ENCODE assay signal across 28 cellular contexts in genomic region chr3:945738-946137, GRCh38.
"Had no signal": no experiment of that assay in that cellular context is flagged by ENCODE, and none has a peak within 500 bp of the region (broad histone marks: within the 10 kb centered on the region; RNA-seq: fewer than 3 reads in every experiment).

No MANE protein-coding gene starts in this region.

- H3K4me1 Mint-ChIP-seq: nephron progenitor cell; neural progenitor cell; stimulated activated effector memory CD8-positive, alpha-beta T cell treated with anti-CD3 and anti-CD28 coated beads, Interleukin-12 subunit alpha, Interleukin-12 subunit beta, amount 100 ng/mL, for 72 hours; stimulated activated naive B cell treated with anti-CD40 and anti-IgM and Interleukin-4, amounts not matched to agents 10 μg/mL and 1 μg/mL and 100 μg/mL, for 72 hours had no signal

- H3K27me3 Mint-ChIP-seq: natural killer cell treated with Interleukin-12 subunit alpha and Interleukin-12 subunit beta and Interleukin-15 and Interleukin-18, amount 100 ng/mL, for 72 hours; progenitor cell of endocrine pancreas; stimulated activated naive B cell treated with anti-CD40 and anti-IgM and Interleukin-4, amounts not matched to agents 10 μg/mL and 1 μg/mL and 100 μg/mL, for 72 hours; stimulated activated naive CD8-positive, alpha-beta T cell treated with anti-CD3 and anti-CD28 coated beads, Interleukin-15, Interleukin-2, amounts not matched to agents 100 ng/mL and 50 ng/mL, for 24 hours had no signal

- H3K36me3 Mint-ChIP-seq: natural killer cell treated with Interleukin-12 subunit alpha and Interleukin-12 subunit beta and Interleukin-15 and Interleukin-18, amount 100 ng/mL, for 72 hours; neural progenitor cell; stimulated activated effector memory CD8-positive, alpha-beta T cell treated with anti-CD3 and anti-CD28 coated beads, Interleukin-12 subunit alpha, Interleukin-12 subunit beta, amount 100 ng/mL, for 72 hours; stimulated activated naive B cell treated with anti-CD40 and anti-IgM and Interleukin-4, amounts not matched to agents 10 μg/mL and 1 μg/mL and 100 μg/mL, for 72 hours had no signal

- H3K27ac ChIP-seq: neural progenitor cell, ovary, parathyroid adenoma, psoas muscle, right lobe of liver, sigmoid colon, stomach, thoracic aorta, thyroid gland, tibial nerve, upper lobe of left lung, vagina had no signal

- H3K4me3 ChIP-seq: neural progenitor cell, ovary, psoas muscle, right lobe of liver, sigmoid colon, stomach, thoracic aorta, thyroid gland, tibial nerve, upper lobe of left lung, vagina had no signal

- H3K79me2 ChIP-seq: parathyroid adenoma had no signal

- DNase-seq: nephron progenitor cell; occipital lobe; ovary; posterior cingulate gyrus; psoas muscle; right cardiac atrium; right lobe of liver; sigmoid colon; small intestine; stimulated activated CD4-positive, alpha-beta T cell treated with anti-CD3 and anti-CD28 coated beads, Interleukin-15, amount 100 ng/mL, for 24 hours; stimulated activated CD4-positive, alpha-beta T cell treated with anti-CD3 and anti-CD28 coated beads, Interleukin-2, amount 100 ng/mL, for 24 hours; stimulated activated CD4-positive, alpha-beta T cell treated with anti-CD3 and anti-CD28 coated beads, Interleukin-2, amount 100 ng/mL, for 48 hours; stimulated activated CD4-positive, alpha-beta T cell treated with anti-CD3 and anti-CD28 coated beads, Interleukin-4, amount 100 ng/mL, for 24 hours; stimulated activated naive B cell treated with anti-CD40 and anti-IgM and Interleukin-4, amounts not matched to agents 10 μg/mL and 1 μg/mL and 100 μg/mL, for 72 hours; stimulated activated naive CD4-positive, alpha-beta T cell treated with Interleukin-2 at 50 U/mL for 16 hours; stomach; thyroid gland; trophoblast cell; upper lobe of left lung had no signal

- H3K9me3 Mint-ChIP-seq: nephron progenitor cell, neural progenitor cell had no signal

- H3K4me1 ChIP-seq: neural progenitor cell, parathyroid adenoma, psoas muscle, right lobe of liver, sigmoid colon, stomach, thyroid gland, tibial nerve, upper lobe of left lung, vagina had no signal

- H3K36me3 ChIP-seq: neural progenitor cell, ovary, right lobe of liver, sigmoid colon, stomach, thoracic aorta, thyroid gland, tibial nerve, upper lobe of left lung, vagina had no signal

- H3K27ac Mint-ChIP-seq: natural killer cell treated with Interleukin-12 subunit alpha and Interleukin-12 subunit beta and Interleukin-15 and Interleukin-18, amount 100 ng/mL, for 72 hours; nephron progenitor cell; neural progenitor cell; progenitor cell of endocrine pancreas; stimulated activated effector memory CD8-positive, alpha-beta T cell treated with anti-CD3 and anti-CD28 coated beads, Interleukin-12 subunit alpha, Interleukin-12 subunit beta, amount 100 ng/mL, for 72 hours; stimulated activated naive B cell treated with anti-CD40 and anti-IgM and Interleukin-4, amounts not matched to agents 10 μg/mL and 1 μg/mL and 100 μg/mL, for 72 hours; stimulated activated naive CD8-positive, alpha-beta T cell treated with anti-CD3 and anti-CD28 coated beads, Interleukin-15, Interleukin-2, amounts not matched to agents 100 ng/mL and 50 ng/mL, for 24 hours had no signal

- H3K27me3 ChIP-seq: neural progenitor cell, ovary, right lobe of liver, sigmoid colon, stomach, thyroid gland, tibial nerve, upper lobe of left lung, vagina had no signal

- H3K4me2 ChIP-seq: neural progenitor cell had no signal

- H3K4me3 Mint-ChIP-seq: natural killer cell treated with Interleukin-12 subunit alpha and Interleukin-12 subunit beta and Interleukin-15 and Interleukin-18, amount 100 ng/mL, for 72 hours; nephron progenitor cell; neural progenitor cell; stimulated activated effector memory CD8-positive, alpha-beta T cell treated with anti-CD3 and anti-CD28 coated beads, Interleukin-12 subunit alpha, Interleukin-12 subunit beta, amount 100 ng/mL, for 72 hours; stimulated activated naive B cell treated with anti-CD40 and anti-IgM and Interleukin-4, amounts not matched to agents 10 μg/mL and 1 μg/mL and 100 μg/mL, for 72 hours; stimulated activated naive CD8-positive, alpha-beta T cell treated with anti-CD3 and anti-CD28 coated beads, Interleukin-15, Interleukin-2, amounts not matched to agents 100 ng/mL and 50 ng/mL, for 24 hours had no signal

- H3K9me3 ChIP-seq: ovary, psoas muscle, right lobe of liver, thyroid gland, tibial nerve, upper lobe of left lung, vagina had no signal

- H2AFZ ChIP-seq: neural progenitor cell, parathyroid adenoma had no signal

- H3K9ac ChIP-seq: neural progenitor cell, parathyroid adenoma had no signal
